Comparison of ENCODE assay signal across 9 cellular contexts in genomic region chrX:70592091-70592490, GRCh38.
DNase-seq lines count a peak whose midpoint lies in the region; ATAC-seq and TF ChIP-seq lines count a peak whose summit lies in the region.
"Had no signal": no experiment of that assay in that cellular context is flagged by ENCODE, and none has a peak within 500 bp of the region (broad histone marks: within the 10 kb centered on the region; RNA-seq: fewer than 3 reads in every experiment).

No MANE protein-coding gene starts in this region.

- H3K36me3 Mint-ChIP-seq in MCF 10A (ENCODE audit: insufficient read depth, unreplicated experiment): no peaks in the 10 kb centered on the region
- H3K36me3 Mint-ChIP-seq in T-helper 2 cell treated with Interferon-gamma antibody and Interleukin-4, amounts not matched to agents 5 μg/mL and 100 μg/mL, for 36 hours (ENCODE audit: low read depth): peaks cover 2% of the 10 kb centered on the region
- H3K36me3 Mint-ChIP-seq: CD4-positive, CD25-positive, alpha-beta regulatory T cell had no signal

- CTCF ChIA-PET in MCF 10A (lab: Yijun Ruan, JAX): interaction anchor here (0.6 to 1.5 kb wide), 6 partner anchors 13 to 366 kb away, joined by 3 to 9 read pairs (median 3); no protein-coding TSS in a partner anchor

- no peak overlapping the region for H3K4me3 Mint-ChIP-seq in MCF 10A (ENCODE audit: unreplicated experiment)
- no peak overlapping the region for H3K4me3 Mint-ChIP-seq in T-helper 2 cell treated with Interferon-gamma antibody and Interleukin-4, amounts not matched to agents 5 μg/mL and 100 μg/mL, for 36 hours
- H3K4me3 Mint-ChIP-seq: CD4-positive, CD25-positive, alpha-beta regulatory T cell had no signal

- no peaks in the 10 kb centered on the region for H3K4me1 ChIP-seq in breast epithelium

- H3K27me3 ChIP-seq in breast epithelium: peaks cover 0 to 19% of the 10 kb centered on the region in 2 donors

- TF ChIP-seq POLR2A in breast epithelium (IDR thresholded peaks at IDR 0.05): no peak

- H3K27ac ChIP-seq in breast epithelium: no peak overlapping the region

- H3K4me3 ChIP-seq in breast epithelium: no peak overlapping the region
- H3K4me3 ChIP-seq in fibroblast of mammary gland (ENCODE audit: control insufficient read depth, low read depth, low read length): no peak overlapping the region

- H3K9me3 Mint-ChIP-seq in MCF 10A (ENCODE audit: unreplicated experiment): peaks cover 15% of the 10 kb centered on the region
- peaks cover 4% of the 10 kb centered on the region for H3K9me3 Mint-ChIP-seq in T-helper 2 cell treated with Interferon-gamma antibody and Interleukin-4, amounts not matched to agents 5 μg/mL and 100 μg/mL, for 36 hours

- H3K4me1 Mint-ChIP-seq in MCF 10A (ENCODE audit: insufficient read depth, unreplicated experiment): no peaks in the 10 kb centered on the region
- peaks cover 7% of the 10 kb centered on the region for H3K4me1 Mint-ChIP-seq in T-helper 2 cell treated with Interferon-gamma antibody and Interleukin-4, amounts not matched to agents 5 μg/mL and 100 μg/mL, for 36 hours (ENCODE audit: low read depth)
- H3K4me1 Mint-ChIP-seq: CD4-positive, CD25-positive, alpha-beta regulatory T cell had no signal

- TF ChIP-seq CTCF in MCF 10A (IDR thresholded peaks at IDR 0.05; ENCODE audit: unreplicated experiment) (no peak), breast epithelium (IDR thresholded peaks at IDR 0.05) (no peak), fibroblast of mammary gland (conservative IDR thresholded peaks at IDR 0.05; ENCODE audit: control insufficient read depth, insufficient read depth, low read depth, low read length) (no peak)

- H3K36me3 ChIP-seq in breast epithelium: no peaks in the 10 kb centered on the region

- H3K27me3 Mint-ChIP-seq in MCF 10A (ENCODE audit: insufficient read depth, unreplicated experiment): no peaks in the 10 kb centered on the region
- no peaks in the 10 kb centered on the region for H3K27me3 Mint-ChIP-seq in T-helper 2 cell treated with Interferon-gamma antibody and Interleukin-4, amounts not matched to agents 5 μg/mL and 100 μg/mL, for 36 hours (ENCODE audit: low read depth)
- H3K27me3 Mint-ChIP-seq: CD4-positive, CD25-positive, alpha-beta regulatory T cell had no signal

- BruUV-seq in MCF 10A (replicated peaks; lab: Mats Ljungman, UMichigan): no TSS peak

- H3K27ac Mint-ChIP-seq in MCF 10A (ENCODE audit: low read depth, unreplicated experiment): no peak overlapping the region
- peak overlapping the region; percentile 20 for H3K27ac Mint-ChIP-seq in T-helper 2 cell treated with Interferon-gamma antibody and Interleukin-4, amounts not matched to agents 5 μg/mL and 100 μg/mL, for 36 hours

- POLR2A ChIA-PET in MCF 10A (lab: Yijun Ruan, JAX): interaction anchor here (0.7 to 1.0 kb wide), 2 partner anchors 16 to 19 kb away, joined by 3 read pairs; no protein-coding TSS in a partner anchor

- intact Hi-C loops in MCF 10A (cut with micrococcal nuclease) (loop anchor here (5.0 kb wide), 1 partner anchor 160 kb away; no protein-coding TSS in a partner anchor), breast epithelium (cut with DNase I; ENCODE audit: low total_unique reads) (no loop called here)

- DNase-seq in MCF 10A (ENCODE audit: unreplicated experiment): peak; percentile 87
- DNase-seq in breast epithelium (ENCODE audit: low spot score in 2 of 2): no peak
- DNase-seq in T-helper 2 cell treated with Interferon-gamma antibody and Interleukin-4, amounts not matched to agents 5 μg/mL and 100 μg/mL, for 36 hours (ENCODE audit: low spot score): peak; percentile 46
- peak; percentile 82 for DNase-seq in fibroblast of mammary gland (ENCODE audit: low read depth)
- DNase-seq in stimulated activated naive CD8-positive, alpha-beta T cell treated with anti-CD3 and anti-CD28 coated beads, Interleukin-15, Interleukin-2, amounts not matched to agents 100 U/mL and 50 U/mL, for 24 hours: peak; percentile 27
- no peak for DNase-seq in NCI-H446 (lab: John Stamatoyannopoulos, UW)
- DNase-seq in NCI-H2107 (lab: John Stamatoyannopoulos, UW): no peak
- DNase-seq in T-helper 9 cell: no peak

- peak; percentile 92 for ATAC-seq in stimulated activated naive CD8-positive, alpha-beta T cell treated with anti-CD3 and anti-CD28 coated beads, Interleukin-15, Interleukin-2, amounts not matched to agents 100 U/mL and 50 U/mL, for 24 hours

- peaks cover 3 to 15% of the 10 kb centered on the region in 2 donors for H3K9me3 ChIP-seq in breast epithelium

Comparison
In these comparisons a context has a peak if more than half of its experiments do, and no peak if none do; other contexts are left out.
1. DNase-seq: peak in MCF 10A (single experiment), T-helper 2 cell treated with Interferon-gamma antibody and Interleukin-4, amounts not matched to agents 5 μg/mL and 100 μg/mL, for 36 hours (single experiment), fibroblast of mammary gland (single experiment) and stimulated activated naive CD8-positive, alpha-beta T cell treated with anti-CD3 and anti-CD28 coated beads, Interleukin-15, Interleukin-2, amounts not matched to agents 100 U/mL and 50 U/mL, for 24 hours (single experiment); none in breast epithelium (0 of 2), NCI-H446 (0 of 2), NCI-H2107 (single experiment) and T-helper 9 cell (single experiment).